In genomic region chr20:48921883-48922867, GRCh38 we compare ENCODE assay signal across 8 cellular contexts. TPM values are rescaled to one million over a fixed set of nuclear protein-coding genes. Genes with fewer than 3 reads are reported as not detected.
A peak's percentile ranks its signal among the peaks of the same experiment; 100 is the strongest.
DNase-seq lines count a peak whose midpoint lies in the region; ATAC-seq lines count a peak whose summit lies in the region.

No MANE protein-coding gene starts in this region.

- H3K36me3 Mint-ChIP-seq in activated T-helper 1 cell treated with anti-CD3 and anti-CD28 coated beads, Interleukin-12 subunit alpha, Interleukin-12 subunit beta, Interleukin-2, Interleukin-4 antibody, amounts not matched to agents 30 ng/mL and 10 ng/mL and 1 ng/mL, durations not matched to agents 14 hours and 24 hours and 36 hours (ENCODE audit: low read depth), result peaks cover 6% of the 10 kb centered on the region

- H3K4me1 Mint-ChIP-seq in activated T-helper 1 cell treated with anti-CD3 and anti-CD28 coated beads, Interleukin-12 subunit alpha, Interleukin-12 subunit beta, Interleukin-2, Interleukin-4 antibody, amounts not matched to agents 30 ng/mL and 10 ng/mL and 1 ng/mL, durations not matched to agents 14 hours and 24 hours and 36 hours (ENCODE audit: low read depth), result peaks cover 58% of the 10 kb centered on the region

- peak; percentile 57 for ATAC-seq in Right ventricle myocardium superior (ENCODE audit: poor library complexity)

- H3K27ac Mint-ChIP-seq in activated T-helper 1 cell treated with anti-CD3 and anti-CD28 coated beads, Interleukin-12 subunit alpha, Interleukin-12 subunit beta, Interleukin-2, Interleukin-4 antibody, amounts not matched to agents 30 ng/mL and 10 ng/mL and 1 ng/mL, durations not matched to agents 14 hours and 24 hours and 36 hours, result peak overlapping the region; percentile 92

- peak overlapping the region; percentile 64 for H3K27ac ChIP-seq in KOPT-K1 (ENCODE audit: low read depth, low read length, poor library complexity, severe bottlenecking)

- H3K4me3 Mint-ChIP-seq in activated T-helper 1 cell treated with anti-CD3 and anti-CD28 coated beads, Interleukin-12 subunit alpha, Interleukin-12 subunit beta, Interleukin-2, Interleukin-4 antibody, amounts not matched to agents 30 ng/mL and 10 ng/mL and 1 ng/mL, durations not matched to agents 14 hours and 24 hours and 36 hours, result peak overlapping the region; percentile 98

- H3K36me3 ChIP-seq in H7 (replicated peaks; ENCODE audit: control insufficient read depth, insufficient read depth, low read length) (no peaks in the 10 kb centered on the region), KOPT-K1 (ENCODE audit: insufficient read depth, low read length) (no peaks in the 10 kb centered on the region)

- no peaks in the 10 kb centered on the region for H3K9me3 Mint-ChIP-seq in activated T-helper 1 cell treated with anti-CD3 and anti-CD28 coated beads, Interleukin-12 subunit alpha, Interleukin-12 subunit beta, Interleukin-2, Interleukin-4 antibody, amounts not matched to agents 30 ng/mL and 10 ng/mL and 1 ng/mL, durations not matched to agents 14 hours and 24 hours and 36 hours

- peak; percentile 73 for DNase-seq in NCI-H1092 treated with DMSO at 0.1 percent for 48 hours (lab: John Stamatoyannopoulos, UW)
- DNase-seq in NCI-H1092 (lab: John Stamatoyannopoulos, UW), result no peak
- DNase-seq in H7, result peak; percentile 88
- DNase-seq in activated T-helper 1 cell treated with anti-CD3 and anti-CD28 coated beads, Interleukin-12 subunit alpha, Interleukin-12 subunit beta, Interleukin-2, Interleukin-4 antibody, amounts not matched to agents 30 ng/mL and 10 ng/mL and 1 ng/mL, durations not matched to agents 14 hours and 24 hours and 36 hours (ENCODE audit: low spot score), result no peak
- DNase-seq in Right ventricle myocardium superior, result peak; percentile 76
- peak; percentile 86 for DNase-seq in posterior vena cava (ENCODE audit: low spot score)
- no peak for DNase-seq in putamen (ENCODE audit: low spot score)

- no peaks in the 10 kb centered on the region for H3K9me3 ChIP-seq in KOPT-K1 (ENCODE audit: insufficient read depth, low read length, poor library complexity, severe bottlenecking)

- peak overlapping the region; percentile 89 for H3K4me3 ChIP-seq in H7 (ENCODE audit: insufficient read depth, low read depth, low read length)

- H3K27me3 ChIP-seq in H7 (ENCODE audit: control insufficient read depth, insufficient read depth, low read length), result no peaks in the 10 kb centered on the region

- intact Hi-C loops in activated T-helper 1 cell treated with anti-CD3 and anti-CD28 coated beads, Interleukin-12 subunit alpha, Interleukin-12 subunit beta, Interleukin-2, Interleukin-4 antibody, amounts not matched to agents 30 ng/mL and 10 ng/mL and 1 ng/mL, durations not matched to agents 14 hours and 24 hours and 36 hours (cut with micrococcal nuclease), result loop anchor here (1.0 to 5.0 kb wide), 10 partner anchors 75 to 295 kb away; partner anchors contain the start of genes CSE1L, DDX27 and STAU1
- intact Hi-C loops in Right ventricle myocardium superior (cut with DNase I), result no loop called here
- intact Hi-C loops in posterior vena cava (cut with DNase I), result loop anchor here in 1 of 2 donors (10.0 kb wide), 1 partner anchor 1553 kb away; no protein-coding TSS in a partner anchor

- H3K27me3 Mint-ChIP-seq in activated T-helper 1 cell treated with anti-CD3 and anti-CD28 coated beads, Interleukin-12 subunit alpha, Interleukin-12 subunit beta, Interleukin-2, Interleukin-4 antibody, amounts not matched to agents 30 ng/mL and 10 ng/mL and 1 ng/mL, durations not matched to agents 14 hours and 24 hours and 36 hours (ENCODE audit: insufficient read depth), result no peaks in the 10 kb centered on the region

RNA-seq across cellular contexts. Expression of gene ARFGEF2, which starts 0.7 kb away (rescaled TPM):
- 17.9 and 20.8 TPM in 2 replicates for total RNA-seq in H7 (2014; rRNA removed; shearing (Covaris generic))
- total RNA-seq in activated T-helper 1 cell treated with anti-CD3 and anti-CD28 coated beads, Interleukin-12 subunit alpha, Interleukin-12 subunit beta, Interleukin-2, Interleukin-4 antibody, amounts not matched to agents 30 ng/mL and 10 ng/mL and 1 ng/mL, durations not matched to agents 14 hours and 24 hours and 36 hours, result 28.3 and 30.1 TPM in 2 replicates
- total RNA-seq in Right ventricle myocardium superior (36.8 TPM), posterior vena cava (10 to 100 TPM; 23.2 to 27.5 TPM)

Comparison
In these comparisons a context has a peak if more than half of its experiments do, and no peak if none do; other contexts are left out.
1. DNase-seq: peak in NCI-H1092 treated with DMSO at 0.1 percent for 48 hours (single experiment), H7 (single experiment), Right ventricle myocardium superior (single experiment) and posterior vena cava (single experiment); none in NCI-H1092 (single experiment), activated T-helper 1 cell treated with anti-CD3 and anti-CD28 coated beads, Interleukin-12 subunit alpha, Interleukin-12 subunit beta, Interleukin-2, Interleukin-4 antibody, amounts not matched to agents 30 ng/mL and 10 ng/mL and 1 ng/mL, durations not matched to agents 14 hours and 24 hours and 36 hours (single experiment) and putamen (single experiment).